In genomic region chr1:58032621-58033073, GRCh38 we compare ENCODE assay signal across 19 cellular contexts.
"Had no signal": no experiment of that assay in that cellular context is flagged by ENCODE, and none has a peak within 500 bp of the region (broad histone marks: within the 10 kb centered on the region; RNA-seq: fewer than 3 reads in every experiment).

No MANE protein-coding gene starts in this region.

- H3K36me3 Mint-ChIP-seq: type B pancreatic cell had no signal

- H3K27me3 ChIP-seq: gastrocnemius medialis, thyroid gland had no signal

- H3K9me3 ChIP-seq: esophagus muscularis mucosa, gastrocnemius medialis, heart right ventricle, mucosa of descending colon, neutrophil, psoas muscle, suprapubic skin, thyroid gland had no signal

- H3K4me3 Mint-ChIP-seq: effector memory CD8-positive, alpha-beta T cell; naive thymus-derived CD8-positive, alpha-beta T cell; type B pancreatic cell had no signal

- H3K9me3 Mint-ChIP-seq: effector memory CD8-positive, alpha-beta T cell; naive thymus-derived CD8-positive, alpha-beta T cell; type B pancreatic cell had no signal

- H3K4me3 ChIP-seq: esophagus muscularis mucosa, gastrocnemius medialis, heart right ventricle, mucosa of descending colon, psoas muscle, suprapubic skin, thyroid gland had no signal

- ATAC-seq: effector memory CD8-positive, alpha-beta T cell; gastrocnemius medialis; heart right ventricle; left colon; mucosa of descending colon; naive thymus-derived CD8-positive, alpha-beta T cell; psoas muscle; sciatic nerve had no signal

- H3K27ac ChIP-seq: epithelial cell of prostate, esophagus muscularis mucosa, gastrocnemius medialis, heart right ventricle, neutrophil, psoas muscle, suprapubic skin, thyroid gland had no signal

- H3K36me3 ChIP-seq: esophagus muscularis mucosa, gastrocnemius medialis, heart right ventricle, neutrophil, suprapubic skin, thyroid gland had no signal

- H3K27ac Mint-ChIP-seq: effector memory CD8-positive, alpha-beta T cell; naive thymus-derived CD8-positive, alpha-beta T cell; type B pancreatic cell had no signal

- H3K4me1 Mint-ChIP-seq: naive thymus-derived CD8-positive, alpha-beta T cell had no signal

- H3K4me1 ChIP-seq: esophagus muscularis mucosa, heart right ventricle, psoas muscle, suprapubic skin, thyroid gland had no signal

- DNase-seq: effector memory CD8-positive, alpha-beta T cell; gastrocnemius medialis; heart right ventricle; hypothalamus; left colon; mammary epithelial cell; mucosa of descending colon; naive thymus-derived CD8-positive, alpha-beta T cell; psoas muscle; retina; stimulated activated CD4-positive, alpha-beta T cell treated with anti-CD3 and anti-CD28 coated beads, Interleukin-2, amount 100 ng/mL, for 24 hours; stimulated activated naive CD4-positive, alpha-beta T cell treated with Interleukin-2 at 50 U/mL for 16 hours; thyroid gland had no signal
